Comparison of ENCODE assay signal across 22 cellular contexts in genomic region chr6:169669147-169669546, GRCh38. TPM values are rescaled to one million over a fixed set of nuclear protein-coding genes. Genes with fewer than 3 reads are reported as not detected.
DNase-seq lines count a peak whose midpoint lies in the region; FAIRE-seq and TF ChIP-seq lines count a peak whose summit lies in the region.
"Had no signal": no experiment of that assay in that cellular context is flagged by ENCODE, and none has a peak within 500 bp of the region (broad histone marks: within the 10 kb centered on the region; RNA-seq: fewer than 3 reads in every experiment).

No MANE protein-coding gene starts in this region.

- no peak overlapping the region for H3K4me3 Mint-ChIP-seq in activated naive CD8-positive, alpha-beta T cell
- no peak overlapping the region for H3K4me3 Mint-ChIP-seq in activated naive CD8-positive, alpha-beta T cell treated with anti-CD3 and anti-CD28 coated beads for 36 hours
- H3K4me3 Mint-ChIP-seq: HFFc6; stimulated activated memory B cell treated with anti-CD40 and anti-IgM and Interleukin-4, amounts not matched to agents 10 μg/mL and 1 μg/mL and 100 μg/mL, for 72 hours had no signal

- H3K27me3 Mint-ChIP-seq in activated naive CD8-positive, alpha-beta T cell = no peaks in the 10 kb centered on the region
- no peaks in the 10 kb centered on the region for H3K27me3 Mint-ChIP-seq in activated naive CD8-positive, alpha-beta T cell treated with anti-CD3 and anti-CD28 coated beads for 36 hours
- H3K27me3 Mint-ChIP-seq: stimulated activated memory B cell treated with anti-CD40 and anti-IgM and Interleukin-4, amounts not matched to agents 10 μg/mL and 1 μg/mL and 100 μg/mL, for 72 hours had no signal

- H3K4me3 ChIP-seq in endothelial cell of umbilical vein (replicated peaks in 1 of 3; ENCODE audit: insufficient read depth in 1 of 3, low read depth in 1 of 3, low read length in 3 of 3) (no peak overlapping the region), subcutaneous abdominal adipose tissue (ENCODE audit: low read depth in 1 of 5, low read length in 5 of 5) (no peak overlapping the region), tibial nerve (no peak overlapping the region)
- H3K4me3 ChIP-seq: ascending aorta, pancreas, PC-9, smooth muscle cell had no signal

- peak overlapping the region; percentile 72 for H3K4me2 ChIP-seq in endothelial cell of umbilical vein (ENCODE audit: insufficient read depth, low read length)
- H3K4me2 ChIP-seq: KMS-11, PC-9, smooth muscle cell had no signal

- no peaks in the 10 kb centered on the region for H4K20me1 ChIP-seq in endothelial cell of umbilical vein (replicated peaks; ENCODE audit: control insufficient read depth, extremely low read depth, insufficient read depth, low read length)

- H3K36me3 ChIP-seq in endothelial cell of umbilical vein (ENCODE audit: control insufficient read depth in 2 of 2, extremely low read depth in 1 of 2, insufficient read depth in 2 of 2, low read length in 2 of 2) (peaks cover 0 to 13% of the 10 kb centered on the region in 2 experiments), subcutaneous abdominal adipose tissue (ENCODE audit: control insufficient read depth in 5 of 5, insufficient read depth in 5 of 5, low read length in 5 of 5) (peaks cover 0 to 41% (median 36%) of the 10 kb centered on the region in 5 donors), tibial nerve (peaks cover 0 to 63% (median 4%) of the 10 kb centered on the region in 3 donors)

- H3K4me1 ChIP-seq in endothelial cell of umbilical vein (ENCODE audit: control insufficient read depth, extremely low read depth, insufficient read depth, low read length) (peaks cover 26% of the 10 kb centered on the region), subcutaneous abdominal adipose tissue (ENCODE audit: control insufficient read depth in 5 of 5, insufficient read depth in 5 of 5, low read length in 5 of 5) (peaks cover 0 to 16% (median 0%) of the 10 kb centered on the region in 5 donors), tibial nerve (peaks cover 0 to 5% (median 0%) of the 10 kb centered on the region in 4 donors)
- H3K4me1 ChIP-seq: ascending aorta, pancreas had no signal

- POLR2A ChIA-PET in endothelial cell of umbilical vein (lab: Charles Lee) = interaction anchor here (1.7 kb wide), 1 partner anchor 33 kb away, joined by 6 read pairs; the partner anchor contains the start of genes C6orf120 and WDR27

- H2AFZ ChIP-seq in endothelial cell of umbilical vein (ENCODE audit: low read depth, low read length) = no peak overlapping the region
- H2AFZ ChIP-seq: PC-9 had no signal

- TSS peak; percentile 87 for BruUV-seq in endothelial cell of umbilical vein (replicated peaks; lab: Mats Ljungman, UMichigan)

- no peaks in the 10 kb centered on the region for H3K9me3 Mint-ChIP-seq in activated naive CD8-positive, alpha-beta T cell (ENCODE audit: low read depth)
- no peaks in the 10 kb centered on the region for H3K9me3 Mint-ChIP-seq in activated naive CD8-positive, alpha-beta T cell treated with anti-CD3 and anti-CD28 coated beads for 36 hours
- H3K9me3 Mint-ChIP-seq: HFFc6; stimulated activated memory B cell treated with anti-CD40 and anti-IgM and Interleukin-4, amounts not matched to agents 10 μg/mL and 1 μg/mL and 100 μg/mL, for 72 hours had no signal

- H3K9ac ChIP-seq in endothelial cell of umbilical vein (replicated peaks; ENCODE audit: extremely low read depth, insufficient read depth, low read length) = peak overlapping the region; percentile 62
- peak overlapping the region in 1 of 5 donors; percentile 4 for H3K9ac ChIP-seq in subcutaneous abdominal adipose tissue (ENCODE audit: low read length in 5 of 5)
- H3K9ac ChIP-seq: KMS-11 had no signal

- H3K9me3 ChIP-seq in endothelial cell of umbilical vein (replicated peaks; ENCODE audit: control insufficient read depth, insufficient read depth, low read length) (no peaks in the 10 kb centered on the region), subcutaneous abdominal adipose tissue (ENCODE audit: control insufficient read depth in 5 of 5, low read length in 5 of 5) (no peaks in the 10 kb centered on the region), tibial nerve (no peaks in the 10 kb centered on the region)
- H3K9me3 ChIP-seq: ascending aorta, pancreas had no signal

- CTCF ChIA-PET in endothelial cell of umbilical vein (lab: Charles Lee) = interaction anchor here (1.5 to 2.7 kb wide), 2 partner anchors 9 to 14 kb away, joined by 5 to 10 read pairs; no protein-coding TSS in a partner anchor

- H3K9me1 ChIP-seq in endothelial cell of umbilical vein (replicated peaks; ENCODE audit: control insufficient read depth, extremely low read depth, insufficient read depth, low read length) = no peaks in the 10 kb centered on the region

- no peak for FAIRE-seq in endothelial cell of umbilical vein (lab: Jason Lieb, UNC)
- FAIRE-seq: GM18507, pancreas had no signal

- peaks cover 9% of the 10 kb centered on the region for H3K4me1 Mint-ChIP-seq in activated naive CD8-positive, alpha-beta T cell (ENCODE audit: low read depth)
- peaks cover 9% of the 10 kb centered on the region for H3K4me1 Mint-ChIP-seq in activated naive CD8-positive, alpha-beta T cell treated with anti-CD3 and anti-CD28 coated beads for 36 hours
- H3K4me1 Mint-ChIP-seq: stimulated activated memory B cell treated with anti-CD40 and anti-IgM and Interleukin-4, amounts not matched to agents 10 μg/mL and 1 μg/mL and 100 μg/mL, for 72 hours had no signal

- WGBS in tibial nerve, 2 donors = 78 to 89% methylated on average over 6 of the region's 6 CpGs

- peak overlapping the region; percentile 24 for H3K27ac Mint-ChIP-seq in activated naive CD8-positive, alpha-beta T cell
- H3K27ac Mint-ChIP-seq in activated naive CD8-positive, alpha-beta T cell treated with anti-CD3 and anti-CD28 coated beads for 36 hours = no peak overlapping the region
- H3K27ac Mint-ChIP-seq: HFFc6; stimulated activated memory B cell treated with anti-CD40 and anti-IgM and Interleukin-4, amounts not matched to agents 10 μg/mL and 1 μg/mL and 100 μg/mL, for 72 hours had no signal

- peaks cover 16% of the 10 kb centered on the region for H3K36me3 Mint-ChIP-seq in activated naive CD8-positive, alpha-beta T cell
- H3K36me3 Mint-ChIP-seq in activated naive CD8-positive, alpha-beta T cell treated with anti-CD3 and anti-CD28 coated beads for 36 hours = peaks cover 6% of the 10 kb centered on the region

- no peak for TF ChIP-seq POLR2A in endothelial cell of umbilical vein (IDR thresholded peaks at IDR 0.05; ENCODE audit: low read depth, low read length)
- TF ChIP-seq POLR2A in tibial nerve (IDR thresholded peaks at IDR 0.05) = no peak

- TF ChIP-seq EP300 in tibial nerve (IDR thresholded peaks at IDR 0.05) = no peak

- peak overlapping the region; percentile 98 for H3K27ac ChIP-seq in endothelial cell of umbilical vein (ENCODE audit: insufficient read depth, low read depth, low read length)
- H3K27ac ChIP-seq in subcutaneous abdominal adipose tissue (ENCODE audit: low read depth, low read length) = peak overlapping the region; percentile 38
- H3K27ac ChIP-seq in tibial nerve = peak overlapping the region in 2 of 4 donors; percentile 19 to 38
- H3K27ac ChIP-seq: ascending aorta, HL-60, KMS-11, pancreas, PC-9 had no signal

- DNase-seq in activated naive CD8-positive, alpha-beta T cell treated with anti-CD3 and anti-CD28 coated beads for 36 hours = no peak
- peak; percentile 49 for DNase-seq in HPDE6-E6E7 (ENCODE audit: extremely low spot score)
- DNase-seq in endothelial cell of umbilical vein (ENCODE audit: low read depth, low spot score) = peak; percentile 67
- DNase-seq in UCSD-AML1 (lab: John Stamatoyannopoulos, UW; ENCODE audit: unreplicated experiment) = no peak
- no peak for DNase-seq in SIG-M5 (lab: John Stamatoyannopoulos, UW)
- DNase-seq in tibial nerve (ENCODE audit: low spot score in 2 of 2) = no peak
- DNase-seq: activated effector memory CD4-positive, alpha-beta T cell treated with anti-CD3 and anti-CD28 coated beads, Interleukin-2, amount 50 U/mL, for 16 hours; Calu3; cortex of kidney; HFFc6; NCI-H1105; NCI-H526; pancreas; PC-9 had no signal

- TF ChIP-seq CTCF in endothelial cell of umbilical vein (IDR thresholded peaks at IDR 0.05; ENCODE audit: extremely low read depth in 1 of 2, insufficient read depth in 1 of 2, low read depth in 1 of 2, low read length in 2 of 2) (no peak), tibial nerve (IDR thresholded peaks at IDR 0.05) (no peak)

- H3K79me2 ChIP-seq in endothelial cell of umbilical vein (ENCODE audit: control insufficient read depth, insufficient read depth, low read length) = no peaks in the 10 kb centered on the region

- dilution Hi-C loops in endothelial cell of umbilical vein (cut with MboI; ENCODE audit: extremely low pct_ligation_motif_present, low sequenced_read_pairs) = no loop called here

- intact Hi-C loops in endothelial cell of umbilical vein (cut with micrococcal nuclease) = loop anchor here (1.0 kb wide), 1 partner anchor 15 kb away; no protein-coding TSS in a partner anchor

- H3K27me3 ChIP-seq in endothelial cell of umbilical vein (ENCODE audit: control insufficient read depth in 2 of 2, insufficient read depth in 2 of 2, low read length in 2 of 2) (no peaks in the 10 kb centered on the region), subcutaneous abdominal adipose tissue (ENCODE audit: control insufficient read depth in 5 of 5, insufficient read depth in 4 of 5, low read length in 5 of 5) (no peaks in the 10 kb centered on the region), tibial nerve (no peaks in the 10 kb centered on the region)
- H3K27me3 ChIP-seq: ascending aorta, pancreas had no signal

RNA-seq across cellular contexts. Expression of gene WDR27, which starts 32.7 kb away (rescaled TPM):
- total RNA-seq in activated naive CD8-positive, alpha-beta T cell treated with anti-CD3 and anti-CD28 coated beads for 36 hours = 10 to 100 TPM; 29.0 to 29.7 TPM
- 69.7 and 75.2 TPM in 2 replicates for total RNA-seq in endothelial cell of umbilical vein
- polyA plus RNA-seq in endothelial cell of umbilical vein = 51.1 and 60.1 TPM in 2 replicates
- 9.9 and 15.5 TPM in 2 replicates for polyA plus RNA-seq in endothelial cell of umbilical vein (2011; cell fraction: cytosol; rRNA removed)
- polyA plus RNA-seq in endothelial cell of umbilical vein (2011; cell fraction: nucleus; rRNA removed) = 685 and 699 TPM in 2 replicates
- polyA plus RNA-seq in endothelial cell of umbilical vein (2012) = 24.7 and 30.7 TPM in 2 replicates
- polyA minus RNA-seq in endothelial cell of umbilical vein = 70.8 and 72.7 TPM in 2 replicates
- polyA minus RNA-seq in endothelial cell of umbilical vein (2011; cell fraction: cytosol; rRNA and poly(A)+ RNA removed) = 12.3 TPM
- 178 and 205 TPM in 2 replicates for polyA minus RNA-seq in endothelial cell of umbilical vein (2011; cell fraction: nucleus; rRNA and poly(A)+ RNA removed)
- total RNA-seq in tibial nerve = 10 to 100 TPM; 33.9 to 57.5 (median 52.5) TPM

RNA-seq across cellular contexts. Expression of gene C6orf120, which starts 32.8 kb away (rescaled TPM):
- total RNA-seq in activated naive CD8-positive, alpha-beta T cell treated with anti-CD3 and anti-CD28 coated beads for 36 hours = 10 to 100 TPM; 20.8 to 21.0 TPM
- 28.2 and 30.1 TPM in 2 replicates for total RNA-seq in endothelial cell of umbilical vein
- polyA plus RNA-seq in endothelial cell of umbilical vein = 13.8 and 13.9 TPM in 2 replicates
- 9.1 and 10.5 TPM in 2 replicates for polyA plus RNA-seq in endothelial cell of umbilical vein (2011; cell fraction: cytosol; rRNA removed)
- 6.1 and 7.2 TPM in 2 replicates for polyA plus RNA-seq in endothelial cell of umbilical vein (2011; cell fraction: nucleus; rRNA removed)
- polyA plus RNA-seq in endothelial cell of umbilical vein (2012) = 17.9 and 21.9 TPM in 2 replicates
- 14.6 and 16.0 TPM in 2 replicates for polyA minus RNA-seq in endothelial cell of umbilical vein
- 7.3 TPM for polyA minus RNA-seq in endothelial cell of umbilical vein (2011; cell fraction: cytosol; rRNA and poly(A)+ RNA removed)
- 12.1 and 18.8 TPM in 2 replicates for polyA minus RNA-seq in endothelial cell of umbilical vein (2011; cell fraction: nucleus; rRNA and poly(A)+ RNA removed)
- total RNA-seq in tibial nerve = 10 to 100 TPM; 42.0 to 47.5 (median 45.0) TPM

RNA-seq across cellular contexts. Expression of gene PHF10, which starts 55.2 kb away (rescaled TPM):
- 10 to 100 TPM; 72.7 to 79.8 TPM for total RNA-seq in activated naive CD8-positive, alpha-beta T cell treated with anti-CD3 and anti-CD28 coated beads for 36 hours
- 62.4 and 62.6 TPM in 2 replicates for total RNA-seq in endothelial cell of umbilical vein
- 16.3 and 19.1 TPM in 2 replicates for polyA plus RNA-seq in endothelial cell of umbilical vein
- polyA plus RNA-seq in endothelial cell of umbilical vein (2011; cell fraction: cytosol; rRNA removed) = 31.6 and 32.6 TPM in 2 replicates
- polyA plus RNA-seq in endothelial cell of umbilical vein (2011; cell fraction: nucleus; rRNA removed) = 73.6 and 98.4 TPM in 2 replicates
- 29.6 and 42.4 TPM in 2 replicates for polyA plus RNA-seq in endothelial cell of umbilical vein (2012)
- 18.7 and 21.0 TPM in 2 replicates for polyA minus RNA-seq in endothelial cell of umbilical vein
- 19.0 TPM for polyA minus RNA-seq in endothelial cell of umbilical vein (2011; cell fraction: cytosol; rRNA and poly(A)+ RNA removed)
- 39.4 and 75.5 TPM in 2 replicates for polyA minus RNA-seq in endothelial cell of umbilical vein (2011; cell fraction: nucleus; rRNA and poly(A)+ RNA removed)
- total RNA-seq in tibial nerve = 10 to 100 TPM; 48.3 to 54.5 (median 51.4) TPM

Comparison
In these comparisons a context has a peak if more than half of its experiments do, and no peak if none do; other contexts are left out.
1. DNase-seq: peak in HPDE6-E6E7 (single experiment) and endothelial cell of umbilical vein (single experiment); none in activated naive CD8-positive, alpha-beta T cell treated with anti-CD3 and anti-CD28 coated beads for 36 hours (single experiment), UCSD-AML1 (single experiment), SIG-M5 (single experiment) and tibial nerve (0 of 2).